ENCODE assay signal across 8 cellular contexts in the genomic region with DNA sequence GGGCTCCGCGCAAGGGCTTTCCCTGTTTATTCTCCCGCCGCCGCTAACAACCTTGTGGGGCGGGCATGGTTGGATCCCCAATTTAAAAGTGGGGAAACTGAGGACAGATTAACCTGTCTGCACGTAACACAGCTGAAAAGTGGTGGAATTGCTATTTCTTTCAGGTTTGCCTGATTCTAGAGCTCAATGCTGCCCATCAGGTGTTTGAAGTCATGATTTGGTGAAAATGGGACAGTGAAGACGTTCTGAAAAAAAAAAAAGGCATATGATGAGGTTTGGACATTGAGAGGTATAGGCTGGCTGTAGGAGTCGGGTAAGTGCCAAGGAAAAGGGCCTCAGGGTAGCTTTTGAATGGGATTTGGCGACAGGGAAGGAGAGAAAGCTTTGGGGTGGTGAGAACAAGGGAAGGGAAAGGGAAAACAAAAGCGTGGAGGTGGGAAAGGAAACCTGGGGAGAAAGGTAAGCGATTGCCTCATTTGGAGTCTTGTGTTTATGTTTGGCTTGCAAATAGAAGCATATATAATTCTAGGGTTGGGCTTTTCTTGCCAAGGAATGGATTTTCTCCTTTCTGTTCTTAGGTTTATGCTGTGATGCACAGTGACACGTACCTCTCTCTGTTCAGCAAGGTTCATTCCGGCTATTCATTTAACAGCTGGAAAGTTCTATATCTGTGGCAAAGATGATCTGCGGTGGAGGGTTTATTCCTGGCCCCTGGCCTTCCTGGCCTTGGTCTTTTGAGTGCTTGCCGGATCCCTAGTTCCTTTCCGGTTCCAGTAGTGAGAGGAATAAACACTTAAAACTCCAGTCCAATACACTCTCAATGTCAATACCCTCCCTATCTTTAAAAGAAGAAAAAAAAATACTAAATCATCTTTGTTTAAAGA. TPM values are rescaled to one million over a fixed set of nuclear protein-coding genes. Genes with fewer than 3 reads are reported as not detected.
DNase-seq lines count a peak whose midpoint lies in the region; ATAC-seq and TF ChIP-seq lines count a peak whose summit lies in the region.

No MANE protein-coding gene starts in this region.

- no peaks in the 10 kb centered on the region for H3K9me3 Mint-ChIP-seq in activated naive CD8-positive, alpha-beta T cell treated with anti-CD3 and anti-CD28 coated beads, Interleukin-2, amount 10 ng/mL, durations not matched to agents 7 days and 5 days

- peaks cover 24% of the 10 kb centered on the region for H3K4me1 Mint-ChIP-seq in activated naive CD8-positive, alpha-beta T cell treated with anti-CD3 and anti-CD28 coated beads, Interleukin-2, amount 10 ng/mL, durations not matched to agents 7 days and 5 days

- H3K4me3 ChIP-seq in heart left ventricle, result peak overlapping the region; percentile 56 to 92 (median 71)
- H3K4me3 ChIP-seq in left lung, result peak overlapping the region; percentile 68 to 81
- H3K4me3 ChIP-seq in tibial artery, result peak overlapping the region; percentile 69 to 71

- ATAC-seq in heart left ventricle, result no peak
- ATAC-seq in activated naive CD8-positive, alpha-beta T cell treated with anti-CD3 and anti-CD28 coated beads, Interleukin-2, amount 10 ng/mL, durations not matched to agents 7 days and 5 days (ENCODE audit: low read depth), result no peak
- no peak for ATAC-seq in left lung
- ATAC-seq in GM21390 (IDR thresholded peaks at IDR 0.05; ENCODE audit: unreplicated experiment), result no peak
- ATAC-seq in GM18498 (IDR thresholded peaks at IDR 0.05; ENCODE audit: unreplicated experiment), result no peak

- no peak for TF ChIP-seq CTCF in heart left ventricle (IDR thresholded peaks at IDR 0.05)
- TF ChIP-seq CTCF in left lung (IDR thresholded peaks at IDR 0.05), result no peak
- TF ChIP-seq CTCF in tibial artery (IDR thresholded peaks at IDR 0.05), result no peak
- TF ChIP-seq CTCF in GM10266 (IDR thresholded peaks at IDR 0.05; ENCODE audit: control insufficient read depth, insufficient read depth, low read depth, missing control alignments), result no peak

- intact Hi-C loops in heart left ventricle (cut with DNase I) (loop anchor here in 5 of 10 donors (5.0 to 10.0 kb wide), 7 partner anchors 41 to 446 kb away; a partner anchor contains a TSS), cardiac septum (cut with DNase I) (loop anchor here (5.0 kb wide), 1 partner anchor 46 kb away; no protein-coding TSS in a partner anchor), left lung (cut with DNase I) (no loop called here), tibial artery (cut with DNase I; ENCODE audit: low total_unique reads) (no loop called here)

- H3K36me3 Mint-ChIP-seq in activated naive CD8-positive, alpha-beta T cell treated with anti-CD3 and anti-CD28 coated beads, Interleukin-2, amount 10 ng/mL, durations not matched to agents 7 days and 5 days, result no peaks in the 10 kb centered on the region

- H3K27ac Mint-ChIP-seq in activated naive CD8-positive, alpha-beta T cell treated with anti-CD3 and anti-CD28 coated beads, Interleukin-2, amount 10 ng/mL, durations not matched to agents 7 days and 5 days, result peak overlapping the region; percentile 81

- WGBS in heart left ventricle, 4 donors, result 11 to 14% (median 13%) methylated on average over 17 of the region's 17 CpGs

- no peaks in the 10 kb centered on the region for H3K27me3 Mint-ChIP-seq in activated naive CD8-positive, alpha-beta T cell treated with anti-CD3 and anti-CD28 coated beads, Interleukin-2, amount 10 ng/mL, durations not matched to agents 7 days and 5 days

- DNase-seq in heart left ventricle (no peak), cardiac septum (ENCODE audit: low spot score) (no peak), left lung (no peak), tibial artery (no peak), GM10266 (ENCODE audit: extremely low spot score) (no peak)
- no peak for DNase-seq in activated naive CD8-positive, alpha-beta T cell treated with anti-CD3 and anti-CD28 coated beads, Interleukin-2, amount 10 ng/mL, durations not matched to agents 7 days and 5 days

- POLR2A ChIA-PET in activated naive CD8-positive, alpha-beta T cell treated with anti-CD3 and anti-CD28 coated beads, Interleukin-2, amount 10 ng/mL, durations not matched to agents 7 days and 5 days (lab: Charles Lee), result interaction anchor here (0.7 to 6.5 kb wide), 6 partner anchors 8 to 274 kb away, joined by 3 to 209 read pairs (median 4); a partner anchor contains a TSS

- peak overlapping the region; percentile 98 for H3K4me3 Mint-ChIP-seq in activated naive CD8-positive, alpha-beta T cell treated with anti-CD3 and anti-CD28 coated beads, Interleukin-2, amount 10 ng/mL, durations not matched to agents 7 days and 5 days

- H3K36me3 ChIP-seq in heart left ventricle (no peaks in the 10 kb centered on the region), left lung (no peaks in the 10 kb centered on the region), tibial artery (no peaks in the 10 kb centered on the region)

- H3K9me3 ChIP-seq in heart left ventricle, result no peaks in the 10 kb centered on the region
- H3K9me3 ChIP-seq in left lung, result no peaks in the 10 kb centered on the region
- H3K9me3 ChIP-seq in tibial artery, result no peaks in the 10 kb centered on the region

- H3K27me3 ChIP-seq in heart left ventricle (no peaks in the 10 kb centered on the region), left lung (no peaks in the 10 kb centered on the region), tibial artery (no peaks in the 10 kb centered on the region)

- H3K4me1 ChIP-seq in heart left ventricle, result peaks cover 0 to 43% (median 31%) of the 10 kb centered on the region in 12 donors
- H3K4me1 ChIP-seq in left lung, result peaks cover 21 to 42% of the 10 kb centered on the region in 2 donors
- H3K4me1 ChIP-seq in tibial artery, result peaks cover 0 to 33% (median 19%) of the 10 kb centered on the region in 4 donors

- H3K27ac ChIP-seq in heart left ventricle (peak overlapping the region in 11 of 12 donors; percentile 63 to 93 (median 89)), left lung (peak overlapping the region; percentile 96 to 97), tibial artery (peak overlapping the region; percentile 83 to 87)

- TF ChIP-seq POLR2A in heart left ventricle (IDR thresholded peaks at IDR 0.05), result no peak

RNA-seq across cellular contexts. Expression of a gene that starts 2.4 kb away (rescaled TPM):
- total RNA-seq in heart left ventricle, result 10 to 100 TPM in 4 of 9 donors, 1 to 10 TPM in 5; 7.5 to 17.3 (median 9.9) TPM
- 1 to 10 TPM; 4.6 to 6.7 TPM for polyA plus RNA-seq in heart left ventricle
- total RNA-seq in cardiac septum, result 10.1 TPM
- total RNA-seq in activated naive CD8-positive, alpha-beta T cell treated with anti-CD3 and anti-CD28 coated beads, Interleukin-2, amount 10 ng/mL, durations not matched to agents 7 days and 5 days, result 10 to 100 TPM; 70.2 to 75.2 TPM
- total RNA-seq in left lung, result 10 to 100 TPM; 29.1 to 37.6 TPM
